ENCODE assay signal across 9 cellular contexts in genomic region chr19:17243340-17243853, GRCh38. TPM values are rescaled to one million over a fixed set of nuclear protein-coding genes. Genes with fewer than 3 reads are reported as not detected.
DNase-seq lines count a peak whose midpoint lies in the region; ATAC-seq, FAIRE-seq and TF ChIP-seq lines count a peak whose summit lies in the region.
"Had no signal": no experiment of that assay in that cellular context is flagged by ENCODE, and none has a peak within 500 bp of the region (broad histone marks: within the 10 kb centered on the region; RNA-seq: fewer than 3 reads in every experiment).

No MANE protein-coding gene starts in this region.

- no peaks in the 10 kb centered on the region for H3K27me3 ChIP-seq in CD4-positive, alpha-beta T cell (ENCODE audit: control insufficient read depth, insufficient read depth, low read length)
- no peaks in the 10 kb centered on the region for H3K27me3 ChIP-seq in ascending aorta
- no peaks in the 10 kb centered on the region for H3K27me3 ChIP-seq in mucosa of stomach (ENCODE audit: control insufficient read depth, insufficient read depth, low read length)

- FAIRE-seq in urothelium cell line (lab: Jason Lieb, UNC): no peak

- H3K9me3 ChIP-seq in CD4-positive, alpha-beta T cell (ENCODE audit: control insufficient read depth, low read length): no peaks in the 10 kb centered on the region
- H3K9me3 ChIP-seq in ascending aorta: no peaks in the 10 kb centered on the region
- H3K9me3 ChIP-seq in mucosa of stomach (ENCODE audit: control insufficient read depth, low read length): no peaks in the 10 kb centered on the region

- no peaks in the 10 kb centered on the region for H3K36me3 Mint-ChIP-seq in CD4-positive, alpha-beta T cell (ENCODE audit: low read depth)

- intact Hi-C loops in CD4-positive, alpha-beta T cell (cut with DNase I, micrococcal nuclease): no loop called here
- intact Hi-C loops in ascending aorta (cut with DNase I): no loop called here

- no peaks in the 10 kb centered on the region for H3K9me3 Mint-ChIP-seq in CD4-positive, alpha-beta T cell

- DNase-seq in CD4-positive, alpha-beta T cell: no peak
- DNase-seq in ascending aorta (ENCODE audit: low spot score in 2 of 2) (no peak), urothelium cell line (ENCODE audit: low spot score) (no peak)
- DNase-seq: amniotic stem cell; stimulated activated CD8-positive, alpha-beta memory T cell treated with anti-CD3 and anti-CD28 coated beads, Interleukin-4, amount 100 ng/mL, for 48 hours had no signal

- CTCF ChIA-PET in CD4-positive, alpha-beta T cell (lab: Charles Lee): no interaction called here

- H3K4me1 ChIP-seq in ascending aorta (peaks cover 3 to 32% of the 10 kb centered on the region in 2 donors), mucosa of stomach (ENCODE audit: control insufficient read depth, insufficient read depth, low read length) (peaks cover 60% of the 10 kb centered on the region)

- H3K27ac ChIP-seq in CD4-positive, alpha-beta T cell (ENCODE audit: low read depth, low read length): no peak overlapping the region
- peak overlapping the region; percentile 78 to 85 for H3K27ac ChIP-seq in ascending aorta

- peak overlapping the region; percentile 92 for H3K9ac ChIP-seq in mucosa of stomach (ENCODE audit: low read length)

- peak overlapping the region; percentile 74 for H3K4me3 Mint-ChIP-seq in CD4-positive, alpha-beta T cell

- no peak overlapping the region for H3K27ac Mint-ChIP-seq in CD4-positive, alpha-beta T cell

- no peaks in the 10 kb centered on the region for H3K4me1 Mint-ChIP-seq in CD4-positive, alpha-beta T cell (ENCODE audit: low read depth)

- no peak for TF ChIP-seq CTCF in CD4-positive, alpha-beta T cell (IDR thresholded peaks at IDR 0.05)
- no peak for TF ChIP-seq CTCF in ascending aorta (IDR thresholded peaks at IDR 0.05)

- H3K36me3 ChIP-seq in ascending aorta (peaks cover 2 to 5% of the 10 kb centered on the region in 2 donors), mucosa of stomach (ENCODE audit: control insufficient read depth, insufficient read depth, low read length) (peaks cover 7% of the 10 kb centered on the region)

- H3K4me3 ChIP-seq in ascending aorta: peak overlapping the region; percentile 90 to 97
- peak overlapping the region; percentile 97 for H3K4me3 ChIP-seq in mucosa of stomach (ENCODE audit: low read length)

- POLR2A ChIA-PET in CD4-positive, alpha-beta T cell (lab: Charles Lee): interaction anchor here (1.3 to 1.9 kb wide), 3 partner anchors 17 to 38 kb away, joined by 3 to 7 read pairs (median 5); partner anchors contain the start of genes BABAM1 and OCEL1

- ATAC-seq in CD4-positive, alpha-beta T cell (ENCODE audit: poor library complexity): no peak
- ATAC-seq in HG02588 (IDR thresholded peaks at IDR 0.05; ENCODE audit: unreplicated experiment) (no peak), HG02678 (IDR thresholded peaks at IDR 0.05; ENCODE audit: unreplicated experiment) (no peak)

- H3K27me3 Mint-ChIP-seq in CD4-positive, alpha-beta T cell: peaks cover 5% of the 10 kb centered on the region

RNA-seq across cellular contexts. Expression of gene NR2F6, which starts 2.3 kb away (rescaled TPM):
- total RNA-seq in CD4-positive, alpha-beta T cell: 1 to 10 TPM in 1 of 2 experiments, under 1 TPM in 1; 0.74 to 1.1 TPM
- 181 TPM for total RNA-seq in ascending aorta

RNA-seq across cellular contexts. Expression of gene OCEL1, which starts 17.4 kb away (rescaled TPM):
- 10 to 100 TPM; 20.5 to 22.2 TPM for total RNA-seq in CD4-positive, alpha-beta T cell
- 13.7 TPM for total RNA-seq in ascending aorta

RNA-seq across cellular contexts. Expression of gene USHBP1, which starts 21.1 kb away (rescaled TPM):
- total RNA-seq in CD4-positive, alpha-beta T cell: not detected
- total RNA-seq in ascending aorta: 12.3 TPM
- total RNA-seq: LHCN-M2 had no signal

RNA-seq across cellular contexts. Expression of gene BABAM1, which starts 23.8 kb away (rescaled TPM):
- total RNA-seq in CD4-positive, alpha-beta T cell: 10 to 100 TPM; 56.2 to 63.5 TPM
- 85.5 TPM for total RNA-seq in ascending aorta

RNA-seq across cellular contexts. Expression of gene USE1, which starts 28.2 kb away (rescaled TPM):
- 10 to 100 TPM; 23.1 to 24.3 TPM for total RNA-seq in CD4-positive, alpha-beta T cell
- 234 TPM for total RNA-seq in ascending aorta

Comparison
In these comparisons a context has a peak if more than half of its experiments do, and no peak if none do; other contexts are left out.
1. RNA of gene NR2F6, which starts 2.3 kb away (total RNA-seq): 181 TPM in ascending aorta (single experiment); 0.74 to 1.1 TPM in CD4-positive, alpha-beta T cell; every median in the first group is over 10 times any median in the second.
2. RNA of gene USHBP1, which starts 21.1 kb away (total RNA-seq): 12.3 TPM in ascending aorta (single experiment); not detected in CD4-positive, alpha-beta T cell; every median in the first group is over 10 times any median in the second.